ENCODE assay signal across 11 cellular contexts in the genomic region with DNA sequence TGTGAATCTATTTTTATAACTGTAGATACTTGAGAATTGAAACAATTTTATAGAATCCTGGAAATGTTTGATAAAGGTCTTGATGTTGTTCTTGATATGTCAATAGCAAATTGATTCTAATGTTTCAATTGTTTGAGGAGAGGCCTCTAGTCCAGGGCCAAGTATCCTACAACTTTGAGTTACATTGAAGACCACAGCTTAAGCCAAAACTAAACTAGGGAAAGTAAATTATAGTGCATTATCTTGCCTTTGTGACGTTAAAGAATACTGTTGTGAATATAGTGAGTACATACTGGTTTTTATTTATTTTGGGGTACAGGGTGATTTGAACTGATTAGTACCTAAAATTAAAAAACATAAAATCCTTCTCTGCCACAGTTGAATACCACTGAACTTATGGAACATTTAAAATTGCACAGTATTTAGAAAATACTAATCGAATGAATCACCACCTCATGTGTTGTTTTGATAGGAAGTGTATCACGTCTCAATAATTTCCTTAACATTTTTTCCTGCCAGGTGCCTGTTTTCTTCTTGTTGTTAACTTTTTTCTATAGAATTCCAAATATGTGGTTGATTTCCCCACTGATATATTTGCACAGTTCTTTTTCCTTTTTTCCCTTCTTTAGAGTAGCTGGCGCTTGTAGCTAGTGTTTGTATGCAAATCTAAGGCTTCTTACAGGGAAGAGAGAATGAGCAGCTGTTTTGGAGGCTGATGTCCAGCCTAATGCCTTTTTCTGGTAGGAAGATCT. TPM values are rescaled to one million over a fixed set of nuclear protein-coding genes. Genes with fewer than 3 reads are reported as not detected.
A peak's percentile ranks its signal among the peaks of the same experiment; 100 is the strongest.
DNase-seq lines count a peak whose midpoint lies in the region; TF ChIP-seq lines count a peak whose summit lies in the region.
"Had no signal": no experiment of that assay in that cellular context is flagged by ENCODE, and none has a peak within 500 bp of the region (broad histone marks: within the 10 kb centered on the region; RNA-seq: fewer than 3 reads in every experiment).

No MANE protein-coding gene starts in this region.

- no peak overlapping the region for H3K4me3 ChIP-seq in astrocyte of the cerebellum (ENCODE audit: low read depth, low read length)
- no peak overlapping the region for H3K4me3 ChIP-seq in tibial nerve
- H3K4me3 ChIP-seq: Peyer's patch had no signal

- in situ Hi-C loops in ACHN (cut with HindIII; ENCODE audit: low pct_ligation_motif_present, low pct_unique_long_range_greater_than_20kb, low sequenced_read_pairs) (no loop called here), astrocyte of the cerebellum (cut with HindIII; ENCODE audit: low sequenced_read_pairs) (no loop called here)

- no peak for TF ChIP-seq EP300 in tibial nerve (IDR thresholded peaks at IDR 0.05)

- no peaks in the 10 kb centered on the region for H3K27me3 ChIP-seq in tibial nerve
- H3K27me3 ChIP-seq: Peyer's patch had no signal

- peaks cover 0 to 71% (median 20%) of the 10 kb centered on the region in 4 donors for H3K4me1 ChIP-seq in tibial nerve
- H3K4me1 ChIP-seq: Peyer's patch had no signal

- no peak for TF ChIP-seq CTCF in astrocyte of the cerebellum (IDR thresholded peaks at IDR 0.05; ENCODE audit: low read depth, low read length, missing control alignments)
- no peak for TF ChIP-seq CTCF in tibial nerve (IDR thresholded peaks at IDR 0.05)

- TF ChIP-seq POLR2A in tibial nerve (IDR thresholded peaks at IDR 0.05), result no peak

- H3K27ac ChIP-seq in tibial nerve, result peak overlapping the region in 2 of 4 donors; percentile 60 to 79
- H3K27ac ChIP-seq: Peyer's patch had no signal

- no peaks in the 10 kb centered on the region for H3K9me3 ChIP-seq in tibial nerve
- H3K9me3 ChIP-seq: Peyer's patch had no signal

- 40 to 48% methylated on average over 4 of the region's 4 CpGs for WGBS in tibial nerve, 2 donors

- DNase-seq in ACHN, result peak; percentile 80
- peak; percentile 84 for DNase-seq in LHCN-M2 (ENCODE audit: low read depth)
- DNase-seq in astrocyte of the cerebellum (ENCODE audit: low read depth), result peak; percentile 70
- peak; percentile 95 for DNase-seq in glomerular endothelial cell (ENCODE audit: extremely low read depth, low read depth, low spot score)
- DNase-seq in tibial nerve (ENCODE audit: low spot score in 2 of 2), result no peak
- no peak for DNase-seq in HUDEP-2 (lab: John Stamatoyannopoulos, UW; ENCODE audit: unreplicated experiment in 76 of 76)
- DNase-seq in stimulated activated CD4-positive, alpha-beta T cell treated with anti-CD3 and anti-CD28 coated beads, Interleukin-4, amount 100 ng/mL, for 1 hour, result no peak
- DNase-seq in NCI-H128 (lab: John Stamatoyannopoulos, UW; ENCODE audit: unreplicated experiment), result no peak
- DNase-seq: activated CD4-positive, CD25-positive, alpha-beta regulatory T cell; Peyer's patch; posterior cingulate gyrus had no signal

- no peaks in the 10 kb centered on the region for H3K36me3 ChIP-seq in tibial nerve
- H3K36me3 ChIP-seq: Peyer's patch had no signal

RNA-seq across cellular contexts. Expression of a gene that starts 12.5 kb away (rescaled TPM):
- 85.6 and 90.0 TPM in 2 replicates for total RNA-seq in LHCN-M2 (2014; rRNA removed)
- 25.3 TPM for polyA plus RNA-seq in LHCN-M2 (2012)
- 83.0 and 143 TPM in 2 replicates for total RNA-seq in glomerular endothelial cell
- 10 to 100 TPM; 66.0 to 83.9 (median 72.5) TPM for total RNA-seq in tibial nerve

Comparison
In these comparisons a context has a peak if more than half of its experiments do, and no peak if none do; other contexts are left out.
1. DNase-seq: peak in ACHN (single experiment), LHCN-M2 (single experiment), astrocyte of the cerebellum (single experiment) and glomerular endothelial cell (single experiment); none in tibial nerve (0 of 2), HUDEP-2 (0 of 76), stimulated activated CD4-positive, alpha-beta T cell treated with anti-CD3 and anti-CD28 coated beads, Interleukin-4, amount 100 ng/mL, for 1 hour (single experiment) and NCI-H128 (single experiment).